In the genomic region with DNA sequence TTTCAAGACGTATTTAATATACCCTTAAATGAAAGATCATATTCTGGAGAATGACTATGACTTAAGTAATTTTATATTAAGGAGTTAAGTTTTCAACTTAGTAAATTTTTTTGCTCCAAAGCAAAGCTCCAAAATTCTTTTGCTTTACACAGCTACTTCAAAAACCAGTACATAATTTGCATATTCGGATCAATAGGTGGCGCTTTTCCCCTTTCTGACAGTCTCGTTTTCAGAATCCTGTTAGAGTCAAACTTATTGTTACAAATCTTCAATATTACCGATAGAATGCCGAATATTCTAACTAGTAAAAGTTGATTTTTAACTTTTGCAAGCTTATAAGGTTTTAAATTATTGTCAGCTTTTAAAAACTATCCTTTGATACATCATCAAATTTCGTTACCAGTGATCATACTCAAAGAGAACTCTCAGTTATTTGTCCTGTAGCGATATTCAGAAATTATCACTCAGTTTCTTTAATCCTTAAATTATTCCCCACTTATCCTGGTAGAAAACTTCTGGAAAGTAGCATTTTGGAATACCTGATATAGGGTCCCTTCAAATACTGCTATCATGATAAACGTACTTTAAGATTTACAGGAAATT, we compare ENCODE assay signal across 9 cellular contexts.
DNase-seq lines count a peak whose midpoint lies in the region; ATAC-seq, FAIRE-seq and TF ChIP-seq lines count a peak whose summit lies in the region.
"Had no signal": no experiment of that assay in that cellular context is flagged by ENCODE, and none has a peak within 500 bp of the region (broad histone marks: within the 10 kb centered on the region; RNA-seq: fewer than 3 reads in every experiment).

No MANE protein-coding gene starts in this region.

- FAIRE-seq in A549 (lab: Jason Lieb, UNC), result no peak

- peak; percentile 48 for TF ChIP-seq CTCF in A549 (IDR thresholded peaks at IDR 0.05)
- TF ChIP-seq CTCF in neural crest cell (conservative IDR thresholded peaks at IDR 0.05), result peak; percentile 78
- TF ChIP-seq CTCF in gastroesophageal sphincter (IDR thresholded peaks at IDR 0.05), result peak in 2 of 4 experiments; percentile 14 to 46

- TF ChIP-seq POLR2A in A549 (IDR thresholded peaks at IDR 0.05; ENCODE audit: low read length) (no peak), gastroesophageal sphincter (IDR thresholded peaks at IDR 0.05) (no peak)

- peak; percentile 51 to 52; a peak in 4 of 5 replicates for TF ChIP-seq RAD21 in A549 (conservative IDR thresholded peaks at IDR 0.05 in 1 of 2, IDR thresholded peaks at IDR 0.05 in 1 of 2)

- no peaks in the 10 kb centered on the region for H3K36me3 Mint-ChIP-seq in neural crest cell (ENCODE audit: low read depth)
- H3K36me3 Mint-ChIP-seq in natural killer cell treated with Interleukin-12 subunit alpha and Interleukin-12 subunit beta and Interleukin-15 and Interleukin-18, amount 100 ng/mL, for 72 hours, result no peaks in the 10 kb centered on the region

- peaks cover 16% of the 10 kb centered on the region for H3K4me1 Mint-ChIP-seq in neural crest cell
- no peaks in the 10 kb centered on the region for H3K4me1 Mint-ChIP-seq in natural killer cell treated with Interleukin-12 subunit alpha and Interleukin-12 subunit beta and Interleukin-15 and Interleukin-18, amount 100 ng/mL, for 72 hours (ENCODE audit: low read depth in 2 of 2)

- DNase-seq in A549 (ENCODE audit: low read depth in 1 of 2, low spot score in 1 of 2) (peak in 1 of 2 experiments; percentile 14), NCI-H2196 (lab: John Stamatoyannopoulos, UW; ENCODE audit: unreplicated experiment) (peak; percentile 9), cerebellum (ENCODE audit: low spot score) (peak; percentile 0), neural crest cell (ENCODE audit: low read depth, low spot score) (peak; percentile 4)
- no peak for DNase-seq in natural killer cell treated with Interleukin-12 subunit alpha and Interleukin-12 subunit beta and Interleukin-15 and Interleukin-18, amount 100 ng/mL, for 72 hours (ENCODE audit: low spot score)

- H3K27ac ChIP-seq in A549 (no peak overlapping the region), gastroesophageal sphincter (no peak overlapping the region)

- no peak for TF ChIP-seq EP300 in A549 (IDR thresholded peaks at IDR 0.05)
- TF ChIP-seq EP300 in gastroesophageal sphincter (IDR thresholded peaks at IDR 0.05), result no peak

- H3K4me3 Mint-ChIP-seq in neural crest cell, result no peak overlapping the region
- no peak overlapping the region for H3K4me3 Mint-ChIP-seq in natural killer cell treated with Interleukin-12 subunit alpha and Interleukin-12 subunit beta and Interleukin-15 and Interleukin-18, amount 100 ng/mL, for 72 hours
- H3K4me3 Mint-ChIP-seq: dendritic cell treated with granulocyte-macrophage colony-stimulating factor and Interleukin-4, amounts not matched to agents 40 ng/mL and 50 ng/mL, for 4 days had no signal

- no peaks in the 10 kb centered on the region for H3K27me3 ChIP-seq in gastroesophageal sphincter

- H3K36me3 ChIP-seq in gastroesophageal sphincter, result no peaks in the 10 kb centered on the region

- H3K4me2 ChIP-seq in A549, result peak overlapping the region; percentile 45; the same call in 2 of the 3 replicates

- H3K4me1 ChIP-seq in A549 (no peaks in the 10 kb centered on the region), gastroesophageal sphincter (no peaks in the 10 kb centered on the region)

- H3K4me3 ChIP-seq in A549 (no peak overlapping the region), gastroesophageal sphincter (no peak overlapping the region)

- H3K27me3 Mint-ChIP-seq in neural crest cell (ENCODE audit: low read depth), result no peaks in the 10 kb centered on the region
- H3K27me3 Mint-ChIP-seq in natural killer cell treated with Interleukin-12 subunit alpha and Interleukin-12 subunit beta and Interleukin-15 and Interleukin-18, amount 100 ng/mL, for 72 hours, result no peaks in the 10 kb centered on the region
- H3K27me3 Mint-ChIP-seq: dendritic cell treated with granulocyte-macrophage colony-stimulating factor and Interleukin-4, amounts not matched to agents 40 ng/mL and 50 ng/mL, for 4 days had no signal

- no peak overlapping the region for H3K27ac Mint-ChIP-seq in neural crest cell (ENCODE audit: unreplicated experiment)
- H3K27ac Mint-ChIP-seq in natural killer cell treated with Interleukin-12 subunit alpha and Interleukin-12 subunit beta and Interleukin-15 and Interleukin-18, amount 100 ng/mL, for 72 hours, result no peak overlapping the region
- H3K27ac Mint-ChIP-seq: dendritic cell treated with granulocyte-macrophage colony-stimulating factor and Interleukin-4, amounts not matched to agents 40 ng/mL and 50 ng/mL, for 4 days had no signal

- POLR2A ChIA-PET in A549 (lab: Yijun Ruan, JAX), result no interaction called here

- H3K9me3 ChIP-seq in A549, result no peaks in the 10 kb centered on the region
- no peaks in the 10 kb centered on the region for H3K9me3 ChIP-seq in gastroesophageal sphincter

- 12% methylated on average over 9 of the region's 9 CpGs for WGBS in A549 (ENCODE audit: missing lambda C conversion rate)
- WGBS in gastroesophageal sphincter (ENCODE audit: low coverage in 1 of 2), 2 donors, result 31 to 34% methylated on average over 9 of the region's 9 CpGs

- H3K9me3 Mint-ChIP-seq in neural crest cell, result no peaks in the 10 kb centered on the region
- no peaks in the 10 kb centered on the region for H3K9me3 Mint-ChIP-seq in natural killer cell treated with Interleukin-12 subunit alpha and Interleukin-12 subunit beta and Interleukin-15 and Interleukin-18, amount 100 ng/mL, for 72 hours
- H3K9me3 Mint-ChIP-seq: dendritic cell treated with granulocyte-macrophage colony-stimulating factor and Interleukin-4, amounts not matched to agents 40 ng/mL and 50 ng/mL, for 4 days had no signal

- no peak for ATAC-seq in A549
- peak; percentile 66 for ATAC-seq in GM18868 (IDR thresholded peaks at IDR 0.05; ENCODE audit: unreplicated experiment)
- ATAC-seq in gastroesophageal sphincter, result no peak
- no peak for ATAC-seq in natural killer cell treated with Interleukin-12 subunit alpha and Interleukin-12 subunit beta and Interleukin-15 and Interleukin-18, amount 100 ng/mL, for 72 hours
- ATAC-seq in GM21737 (IDR thresholded peaks at IDR 0.05; ENCODE audit: unreplicated experiment), result no peak

- CTCF ChIA-PET in A549 (lab: Yijun Ruan, JAX), result interaction anchor here (1.2 kb wide), 1 partner anchor 15 kb away, joined by 3 read pairs; no protein-coding TSS in a partner anchor

TF ChIP-seq in A549, 52 proteins besides CTCF, POLR2A, EP300 and RAD21:
- 0 out of 3 replicates have a peak, but pooled peaks have one; percentile 11 for TF ChIP-seq SMC3 (IDR thresholded peaks at IDR 0.05)
- TF ChIP-seq ZNF302 (CRISPR knock-in tag; IDR thresholded peaks at IDR 0.05), result no peak
- TF ChIP-seq, protein P1, sequence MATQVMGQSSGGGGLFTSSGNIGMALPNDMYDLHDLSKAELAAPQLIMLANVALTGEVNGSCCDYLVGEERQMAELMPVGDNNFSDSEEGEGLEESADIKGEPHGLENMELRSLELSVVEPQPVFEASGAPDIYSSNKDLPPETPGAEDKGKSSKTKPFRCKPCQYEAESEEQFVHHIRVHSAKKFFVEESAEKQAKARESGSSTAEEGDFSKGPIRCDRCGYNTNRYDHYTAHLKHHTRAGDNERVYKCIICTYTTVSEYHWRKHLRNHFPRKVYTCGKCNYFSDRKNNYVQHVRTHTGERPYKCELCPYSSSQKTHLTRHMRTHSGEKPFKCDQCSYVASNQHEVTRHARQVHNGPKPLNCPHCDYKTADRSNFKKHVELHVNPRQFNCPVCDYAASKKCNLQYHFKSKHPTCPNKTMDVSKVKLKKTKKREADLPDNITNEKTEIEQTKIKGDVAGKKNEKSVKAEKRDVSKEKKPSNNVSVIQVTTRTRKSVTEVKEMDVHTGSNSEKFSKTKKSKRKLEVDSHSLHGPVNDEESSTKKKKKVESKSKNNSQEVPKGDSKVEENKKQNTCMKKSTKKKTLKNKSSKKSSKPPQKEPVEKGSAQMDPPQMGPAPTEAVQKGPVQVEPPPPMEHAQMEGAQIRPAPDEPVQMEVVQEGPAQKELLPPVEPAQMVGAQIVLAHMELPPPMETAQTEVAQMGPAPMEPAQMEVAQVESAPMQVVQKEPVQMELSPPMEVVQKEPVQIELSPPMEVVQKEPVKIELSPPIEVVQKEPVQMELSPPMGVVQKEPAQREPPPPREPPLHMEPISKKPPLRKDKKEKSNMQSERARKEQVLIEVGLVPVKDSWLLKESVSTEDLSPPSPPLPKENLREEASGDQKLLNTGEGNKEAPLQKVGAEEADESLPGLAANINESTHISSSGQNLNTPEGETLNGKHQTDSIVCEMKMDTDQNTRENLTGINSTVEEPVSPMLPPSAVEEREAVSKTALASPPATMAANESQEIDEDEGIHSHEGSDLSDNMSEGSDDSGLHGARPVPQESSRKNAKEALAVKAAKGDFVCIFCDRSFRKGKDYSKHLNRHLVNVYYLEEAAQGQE (IDR thresholded peaks at IDR 0.05), result no peak
- no peak for TF ChIP-seq MAFK (IDR thresholded peaks at IDR 0.05; ENCODE audit: partially characterized antibody)
- no peak for TF ChIP-seq RARB (CRISPR knock-in tag; IDR thresholded peaks at IDR 0.05)
